Comparison of ENCODE assay signal across 28 cellular contexts in the genomic region with DNA sequence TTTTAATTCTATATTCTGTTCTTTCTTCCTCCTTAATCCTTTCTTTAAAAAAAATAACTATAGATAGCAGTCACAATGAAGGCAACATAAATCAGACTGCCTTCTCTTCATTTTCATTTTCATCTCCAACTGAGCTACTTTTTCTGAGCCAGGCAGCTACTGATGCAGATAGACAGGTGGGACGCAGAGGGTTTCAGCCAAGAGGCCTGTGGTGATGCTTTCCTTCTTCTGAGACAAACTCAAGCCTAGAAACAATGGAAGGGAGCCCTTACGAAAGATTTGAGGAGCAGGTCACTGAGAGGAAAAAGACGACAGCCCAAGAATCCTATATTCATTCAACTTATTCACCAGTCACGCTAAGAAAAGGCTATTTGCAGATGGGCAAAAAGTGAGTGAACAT.
"Had no signal": no experiment of that assay in that cellular context is flagged by ENCODE, and none has a peak within 500 bp of the region (broad histone marks: within the 10 kb centered on the region; RNA-seq: fewer than 3 reads in every experiment).

No MANE protein-coding gene starts in this region.

- H3K36me3 Mint-ChIP-seq: activated CD4-positive, alpha-beta memory T cell treated with anti-CD3 and anti-CD28 coated beads for 36 hours; activated naive CD4-positive, alpha-beta T cell treated with anti-CD3 and anti-CD28 coated beads, Interleukin-2, amount 10 ng/mL, durations not matched to agents 7 days and 5 days had no signal

- H3K9me3 ChIP-seq: colonic mucosa had no signal

- H3K36me3 ChIP-seq: brain microvascular endothelial cell, cardiac muscle cell, colonic mucosa had no signal

- H3K27ac Mint-ChIP-seq: activated B cell treated with CpG ODN at 0.5 μM for 24 hours; activated CD4-positive, alpha-beta memory T cell treated with anti-CD3 and anti-CD28 coated beads for 36 hours; activated CD4-positive, alpha-beta T cell treated with anti-CD3 and anti-CD28 coated beads, Interleukin-2, amount 10 ng/mL, durations not matched to agents 7 days and 5 days; activated naive CD4-positive, alpha-beta T cell treated with anti-CD3 and anti-CD28 coated beads, Interleukin-2, amount 10 ng/mL, durations not matched to agents 7 days and 5 days; activated naive CD8-positive, alpha-beta T cell treated with anti-CD3 and anti-CD28 coated beads for 36 hours; activated T-cell treated with anti-CD3 and anti-CD28 coated beads, Interleukin-2, amount 50 U/mL, for 72 hours; activated T-helper 2 cell treated with anti-CD3 and anti-CD28 coated beads, Interferon-gamma antibody, Interleukin-2, Interleukin-4, amounts not matched to agents 10 μg/mL and 5 μg/mL and 100 μg/mL, durations not matched to agents 14 hours and 24 hours and 36 hours; T-helper 17 cell had no signal

- H3K4me1 Mint-ChIP-seq: activated naive CD4-positive, alpha-beta T cell treated with anti-CD3 and anti-CD28 coated beads, Interleukin-2, amount 10 ng/mL, durations not matched to agents 7 days and 5 days; activated naive CD8-positive, alpha-beta T cell treated with anti-CD3 and anti-CD28 coated beads for 36 hours had no signal

- H3K4me3 ChIP-seq: cardiac muscle cell, colonic mucosa had no signal

- H3K27me3 Mint-ChIP-seq: activated B cell treated with CpG ODN at 0.5 μM for 24 hours; activated CD4-positive, alpha-beta memory T cell treated with anti-CD3 and anti-CD28 coated beads for 36 hours; activated CD4-positive, alpha-beta T cell treated with anti-CD3 and anti-CD28 coated beads, Interleukin-2, amount 10 ng/mL, durations not matched to agents 7 days and 5 days; activated naive CD4-positive, alpha-beta T cell treated with anti-CD3 and anti-CD28 coated beads, Interleukin-2, amount 10 ng/mL, durations not matched to agents 7 days and 5 days; activated naive CD8-positive, alpha-beta T cell treated with anti-CD3 and anti-CD28 coated beads for 36 hours; T-helper 17 cell had no signal

- H3K4me1 ChIP-seq: colonic mucosa had no signal

- DNase-seq: activated B cell treated with CpG ODN at 0.5 μM for 24 hours; activated CD4-positive, alpha-beta memory T cell treated with anti-CD3 and anti-CD28 coated beads for 36 hours; activated CD4-positive, alpha-beta T cell treated with anti-CD3 and anti-CD28 coated beads for 1 hour; activated CD4-positive, alpha-beta T cell treated with anti-CD3 and anti-CD28 coated beads, Interleukin-2, amount 10 ng/mL, durations not matched to agents 7 days and 5 days; activated CD8-positive, alpha-beta memory T cell treated with anti-CD3 and anti-CD28 coated beads for 24 hours; activated gamma-delta T cell treated with Interleukin-2 at 50 U/mL for 16 hours; activated naive CD4-positive, alpha-beta T cell treated with anti-CD3 and anti-CD28 coated beads, Interleukin-2, amount 10 ng/mL, durations not matched to agents 7 days and 5 days; activated naive CD8-positive, alpha-beta T cell treated with anti-CD3 and anti-CD28 coated beads for 36 hours; activated T-cell treated with anti-CD3 and anti-CD28 coated beads, Interleukin-2, amount 50 U/mL, for 72 hours; brain microvascular endothelial cell; cerebellar nuclear complex; colonic mucosa; dermis blood vessel endothelial cell; NCI-H1092; NCI-H1417; NCI-H1930; NCI-H2107; NCI-H2171 treated with DMSO at 0.1 percent for 48 hours; NCI-H226; NCI-H526; NCI-H774; NK-92 treated with Interleukin-12 subunit alpha and Interleukin-12 subunit beta, amount 100 ng/mL, for 24 hours; PC-3; SHP77; T-helper 17 cell; T-helper 9 cell had no signal

- H3K4me3 Mint-ChIP-seq: activated B cell treated with CpG ODN at 0.5 μM for 24 hours; activated CD4-positive, alpha-beta memory T cell treated with anti-CD3 and anti-CD28 coated beads for 36 hours; activated CD4-positive, alpha-beta T cell treated with anti-CD3 and anti-CD28 coated beads, Interleukin-2, amount 10 ng/mL, durations not matched to agents 7 days and 5 days; activated naive CD4-positive, alpha-beta T cell treated with anti-CD3 and anti-CD28 coated beads, Interleukin-2, amount 10 ng/mL, durations not matched to agents 7 days and 5 days; activated naive CD8-positive, alpha-beta T cell treated with anti-CD3 and anti-CD28 coated beads for 36 hours; activated T-cell treated with anti-CD3 and anti-CD28 coated beads, Interleukin-2, amount 50 U/mL, for 72 hours; T-helper 17 cell had no signal

- ATAC-seq: activated T-cell treated with anti-CD3 and anti-CD28 coated beads, Interleukin-2, amount 50 U/mL, for 72 hours; PC-3; T-helper 17 cell had no signal

- H3K27ac ChIP-seq: brain microvascular endothelial cell, cardiac muscle cell, colonic mucosa had no signal

- H3K9me3 Mint-ChIP-seq: activated CD4-positive, alpha-beta memory T cell treated with anti-CD3 and anti-CD28 coated beads for 36 hours; activated CD4-positive, alpha-beta T cell treated with anti-CD3 and anti-CD28 coated beads, Interleukin-2, amount 10 ng/mL, durations not matched to agents 7 days and 5 days; activated naive CD4-positive, alpha-beta T cell treated with anti-CD3 and anti-CD28 coated beads, Interleukin-2, amount 10 ng/mL, durations not matched to agents 7 days and 5 days; activated T-cell treated with anti-CD3 and anti-CD28 coated beads, Interleukin-2, amount 50 U/mL, for 72 hours; activated T-helper 2 cell treated with anti-CD3 and anti-CD28 coated beads, Interferon-gamma antibody, Interleukin-2, Interleukin-4, amounts not matched to agents 10 μg/mL and 5 μg/mL and 100 μg/mL, durations not matched to agents 14 hours and 24 hours and 36 hours had no signal

- H3K27me3 ChIP-seq: brain microvascular endothelial cell, cardiac muscle cell, colonic mucosa had no signal
